8 cellular contexts compared by ENCODE assay signal in genomic region chr11:77820565-77821348, GRCh38. TPM values are rescaled to one million over a fixed set of nuclear protein-coding genes. Genes with fewer than 3 reads are reported as not detected.
A peak's percentile ranks its signal among the peaks of the same experiment; 100 is the strongest.
DNase-seq lines count a peak whose midpoint lies in the region; FAIRE-seq and TF ChIP-seq lines count a peak whose summit lies in the region.

Gene AAMDC (plus strand): TSS chr11:77821144. CDS start chr11:77842497, 21,353 bp downstream.
Gene RSF1 (minus strand): TSS chr11:77820722. CDS start chr11:77820714, 8 bp downstream.

- peak within 1 kb of the TSS; percentile 97 for H3K27ac ChIP-seq in H1 (ENCODE audit: low read depth, low read length)

- peaks cover 0 to 3% (median 2%) of the 10 kb centered on the region in 4 experiments; a peak in 5 of 7 replicates for H3K4me1 ChIP-seq in H1 (replicated peaks in 1 of 4; ENCODE audit: control insufficient read depth in 3 of 4, insufficient read depth in 4 of 4, low read length in 3 of 4)

- peak within 1 kb of the TSS; percentile 97 for H4K91ac ChIP-seq in H1 (replicated peaks; ENCODE audit: insufficient read length, low read length)

- peak within 1 kb of the TSS; percentile 65 for H2BK120ac ChIP-seq in H1 (replicated peaks; ENCODE audit: low read depth, low read length)

- H3K9me3 ChIP-seq in H1 (ENCODE audit: insufficient read depth in 2 of 2, low read depth in 1 of 2, low read length in 1 of 2) = no peaks in the 10 kb centered on the region

- peak; percentile 51 to 54 for TF ChIP-seq RAD21 in H1 (IDR thresholded peaks at IDR 0.05 in 1 of 2, conservative IDR thresholded peaks at IDR 0.05 in 1 of 2; ENCODE audit: low read depth in 2 of 2, low read length in 2 of 2)

- no peak within 1 kb of the TSS for H3K23ac ChIP-seq in H1 (ENCODE audit: insufficient read length)

- peak within 1 kb of the TSS; percentile 95 for H2BK5ac ChIP-seq in H1 (ENCODE audit: low read depth, low read length)

- peak; percentile 41 to 61; a peak in 2 of 3 replicates for TF ChIP-seq POLR2A in H1 (IDR thresholded peaks at IDR 0.05; ENCODE audit: control extremely low read depth in 1 of 2, low read depth in 2 of 2, low read length in 2 of 2)

- H3K23me2 ChIP-seq in H1 (ENCODE audit: low read depth, low read length) = peaks cover 5% of the 10 kb centered on the region

- H3K14ac ChIP-seq in H1 (ENCODE audit: insufficient read length) = no peak within 1 kb of the TSS

- H3K36me3 ChIP-seq in H1 (ENCODE audit: control insufficient read depth in 2 of 4, insufficient read depth in 4 of 4, low read length in 3 of 4) = no peaks in the 10 kb centered on the region

- H2BK15ac ChIP-seq in H1 (ENCODE audit: low read length) = peak within 1 kb of the TSS; percentile 74; the same call in 1 of the 2 replicates

- H2BK20ac ChIP-seq in H1 (ENCODE audit: low read length) = no peak within 1 kb of the TSS

- no peak for FAIRE-seq in H1 (lab: Jason Lieb, UNC)

- peak within 1 kb of the TSS; percentile 99 for H3K18ac ChIP-seq in H1 (ENCODE audit: extremely low read depth, low read length)

- H3K79me1 ChIP-seq in H1 (ENCODE audit: low read depth, low read length) = peaks cover 2% of the 10 kb centered on the region; the same call in 1 of the 2 replicates

- H2BK12ac ChIP-seq in H1 (ENCODE audit: low read depth, low read length) = no peak within 1 kb of the TSS; the same call in 1 of the 2 replicates

- H3K4me3 ChIP-seq in H1 (ENCODE audit: extremely low read depth in 1 of 4, insufficient read depth in 2 of 4, low read depth in 3 of 4, low read length in 4 of 4) = peak within 1 kb of the TSS; percentile 79 to 96 (median 84)

- no peaks in the 10 kb centered on the region for H3K27me3 ChIP-seq in H1 (replicated peaks in 1 of 4; ENCODE audit: control insufficient read depth in 3 of 4, extremely low read depth in 1 of 4, insufficient read depth in 3 of 4, low read length in 3 of 4)

- no peak within 1 kb of the TSS for H2AK5ac ChIP-seq in H1 (ENCODE audit: low read depth, low read length)

- TF ChIP-seq CTCF in GM20000 (IDR thresholded peaks at IDR 0.05; ENCODE audit: extremely low read depth, missing control alignments) (peak; percentile 52), H1 (IDR thresholded peaks at IDR 0.05; ENCODE audit: control extremely low read depth in 1 of 3, insufficient read depth in 1 of 3, low read depth in 1 of 3, low read length in 3 of 3) (peak; percentile 61 to 75 (median 73))

- peaks cover 4 to 5% of the 10 kb centered on the region in 2 experiments for H4K20me1 ChIP-seq in H1 (replicated peaks in 1 of 2; ENCODE audit: control insufficient read depth in 1 of 2, insufficient read depth in 2 of 2, low read length in 2 of 2)

- H3K4ac ChIP-seq in H1 (replicated peaks; ENCODE audit: insufficient read length, low read depth, low read length) = no peak within 1 kb of the TSS

- peak within 1 kb of the TSS; percentile 93 to 98 (median 96) for H3K9ac ChIP-seq in H1 (replicated peaks in 1 of 4; ENCODE audit: extremely low read depth in 1 of 4, low read depth in 3 of 4, low read length in 3 of 4)

- H4K8ac ChIP-seq in H1 (ENCODE audit: extremely low read depth, insufficient read depth, low read length) = peak within 1 kb of the TSS; percentile 99

- peak within 1 kb of the TSS; percentile 87 to 98 for H3K4me2 ChIP-seq in H1 (ENCODE audit: insufficient read depth in 1 of 2, low read depth in 2 of 2, low read length in 2 of 2)

- H2AFZ ChIP-seq in H1 (ENCODE audit: low read length) = peak within 1 kb of the TSS; percentile 95

- H3K79me2 ChIP-seq in H1 (ENCODE audit: control insufficient read depth in 1 of 2, insufficient read depth in 2 of 2, low read length in 2 of 2) = peaks cover 25 to 35% of the 10 kb centered on the region in 2 experiments

- POLR2A ChIA-PET in H1 (lab: Charles Lee; ENCODE audit: partially characterized antibody) = interaction anchor here (0.6 to 2.3 kb wide), 8 partner anchors 10 to 174 kb away, joined by 3 to 12 read pairs (median 4); partner anchors contain the start of gene INTS4

- CTCF ChIA-PET in H1 (lab: Charles Lee; ENCODE audit: partially characterized antibody) = interaction anchor here (0.8 to 4.0 kb wide), 3 partner anchors 32 to 262 kb away, joined by 3 to 11 read pairs (median 4); no protein-coding TSS in a partner anchor

- DNase-seq in COR-L47 (lab: John Stamatoyannopoulos, UW) (peak; percentile 97), GM20000 (ENCODE audit: low spot score) (peak; percentile 93), HT-29 (ENCODE audit: low spot score) (peak; percentile 99), H1 (ENCODE audit: low read depth in 1 of 2, low spot score in 2 of 2) (peak; percentile 93 to 98), mesenteric fat pad (ENCODE audit: low spot score) (peak; percentile 98)
- DNase-seq in NK-92 treated with Interleukin-12 subunit alpha and Interleukin-12 subunit beta, amount 100 ng/mL, for 24 hours (lab: John Stamatoyannopoulos, UW) = peak; percentile 96
- DNase-seq in activated CD8-positive, alpha-beta memory T cell treated with anti-CD3 and anti-CD28 coated beads for 48 hours (ENCODE audit: low read depth in 2 of 3, low spot score in 2 of 3) = peak; percentile 84 to 94 (median 85)
- peak; percentile 92 for DNase-seq in stimulated activated CD8-positive, alpha-beta memory T cell treated with anti-CD3 and anti-CD28 coated beads, Interleukin-15, amount 100 ng/mL, for 24 hours (ENCODE audit: low read depth)

- WGBS in H1 (ENCODE audit: extremely low coverage in 1 of 2, insufficient coverage in 1 of 2, insufficient read length in 1 of 2, insufficient replicate concordance in 2 of 2, low coverage in 1 of 2, low lambda C conversion rate in 2 of 2, missing lambda C conversion rate in 1 of 2), 2 experiments = 2% methylated on average over 37 of the region's 64 CpGs; no CpG with 5 or more reads in 1 of the 2 experiments

- peak within 1 kb of the TSS; percentile 97 for H3K56ac ChIP-seq in H1 (replicated peaks; ENCODE audit: insufficient read length, low read depth, low read length)

- H4K5ac ChIP-seq in H1 (ENCODE audit: insufficient read length, low read depth, low read length) = peak within 1 kb of the TSS; percentile 98

- peak in 1 of 2 experiments; percentile 63; a peak in 1 of 3 replicates for TF ChIP-seq EP300 in H1 (IDR thresholded peaks at IDR 0.05; ENCODE audit: borderline replicate concordance in 1 of 2, low read depth in 2 of 2, low read length in 2 of 2)

TF ChIP-seq in H1, 55 proteins besides CTCF, POLR2A, EP300 and RAD21 (continues in another document):
- no peak for TF ChIP-seq BRCA1 (IDR thresholded peaks at IDR 0.05; ENCODE audit: low read depth, low read length)
- TF ChIP-seq ATF3 (IDR thresholded peaks at IDR 0.05; ENCODE audit: insufficient read depth, low read depth, low read length) = no peak
- TF ChIP-seq CHD1 (IDR thresholded peaks at IDR 0.05; ENCODE audit: low read depth, low read length) = no peak
- TF ChIP-seq NRF1 (IDR thresholded peaks at IDR 0.05; ENCODE audit: low read depth, low read length) = no peak
- no peak for TF ChIP-seq SAP30 (IDR thresholded peaks at IDR 0.05; ENCODE audit: insufficient read depth, insufficient replicate concordance, low read length)
- TF ChIP-seq MAX (IDR thresholded peaks at IDR 0.05) = peak; percentile 87
- TF ChIP-seq SP1 (IDR thresholded peaks at IDR 0.05; ENCODE audit: low read depth, low read length) = peak; percentile 54; the same call in 1 of the 2 replicates
- no peak for TF ChIP-seq RXRA (IDR thresholded peaks at IDR 0.05; ENCODE audit: insufficient read depth, low read depth, low read length)
- peak; percentile 93 for TF ChIP-seq TAF7 (optimal IDR thresholded peaks at IDR 0.05; ENCODE audit: borderline replicate concordance, low read depth, low read length)
- 0 out of 4 replicates have a peak, but pooled peaks have one; percentile 26 to 46 for TF ChIP-seq HDAC2 (IDR thresholded peaks at IDR 0.05; ENCODE audit: borderline replicate concordance in 1 of 2, low read depth in 2 of 2, low read length in 2 of 2)
- peak; percentile 70 for TF ChIP-seq TBP (IDR thresholded peaks at IDR 0.05; ENCODE audit: low read depth, low read length)
- TF ChIP-seq ASH2L (IDR thresholded peaks at IDR 0.05; ENCODE audit: low read length) = no peak
- peak; percentile 45; the same call in 1 of the 2 replicates for TF ChIP-seq SP2 (IDR thresholded peaks at IDR 0.05; ENCODE audit: low read length)

RNA-seq across cellular contexts. Expression of gene AAMDC, which starts in this region (rescaled TPM):
- 18.7 and 24.7 TPM in 2 replicates for total RNA-seq in HT-29 (2014; rRNA removed; shearing (Covaris generic))
- total RNA-seq in H1 (2021; fragmentation: NEBNext Ultra II Directional; extraction: Animal tissue kit (Norgen Biotek cat#: 25700)) = 19.5 and 20.9 TPM in 2 replicates
- polyA plus RNA-seq in H1 (2011; rRNA removed) = 14.3 and 17.2 TPM in 2 replicates
- 33.0 TPM for polyA plus RNA-seq in H1 (2011; cell fraction: cytosol; rRNA removed)
- 5.2 TPM for polyA plus RNA-seq in H1 (2011; cell fraction: nucleus; rRNA removed)
- 51.3 to 68.4 TPM (median 60.2 TPM) in 4 replicates for polyA plus RNA-seq in H1 (2012, experiment 1 of 2)
- polyA plus RNA-seq in H1 (2012, experiment 2 of 2) = 30.8 TPM
- polyA plus RNA-seq in H1 (2013, experiment 1 of 2) = 29.7 TPM
- 31.4 TPM for polyA plus RNA-seq in H1 (2013, experiment 2 of 2)
- 3.9 and 4.5 TPM in 2 replicates for polyA minus RNA-seq in H1 (2011; rRNA and poly(A)+ RNA removed)
- 5.3 TPM for polyA minus RNA-seq in H1 (2011; cell fraction: cytosol; rRNA and poly(A)+ RNA removed)
- polyA minus RNA-seq in H1 (2011; cell fraction: nucleus; rRNA and poly(A)+ RNA removed) = not detected
- total RNA-seq in mesenteric fat pad = 49.1 TPM

RNA-seq across cellular contexts. Expression of gene RSF1, which starts in this region (rescaled TPM):
- total RNA-seq in HT-29 (2014; rRNA removed; shearing (Covaris generic)) = 17.0 and 37.0 TPM in 2 replicates
- total RNA-seq in H1 (2021; fragmentation: NEBNext Ultra II Directional; extraction: Animal tissue kit (Norgen Biotek cat#: 25700)) = 79.3 and 87.9 TPM in 2 replicates
- 16.7 and 17.8 TPM in 2 replicates for polyA plus RNA-seq in H1 (2011; rRNA removed)
- polyA plus RNA-seq in H1 (2011; cell fraction: cytosol; rRNA removed) = 34.3 TPM
- 15.5 TPM for polyA plus RNA-seq in H1 (2011; cell fraction: nucleus; rRNA removed)
- polyA plus RNA-seq in H1 (2012, experiment 1 of 2) = 55.5 to 73.7 TPM (median 55.6 TPM) in 4 replicates
- 2.3 TPM for polyA plus RNA-seq in H1 (2012, experiment 2 of 2)
- polyA plus RNA-seq in H1 (2013, experiment 1 of 2) = 90.3 TPM
- polyA plus RNA-seq in H1 (2013, experiment 2 of 2) = 87.7 TPM
- polyA minus RNA-seq in H1 (2011; rRNA and poly(A)+ RNA removed) = 36.1 and 44.6 TPM in 2 replicates
- 31.1 TPM for polyA minus RNA-seq in H1 (2011; cell fraction: cytosol; rRNA and poly(A)+ RNA removed)
- polyA minus RNA-seq in H1 (2011; cell fraction: nucleus; rRNA and poly(A)+ RNA removed) = 48.7 TPM
- 53.5 TPM for total RNA-seq in mesenteric fat pad

Comparison
In these comparisons a context has a peak if more than half of its experiments do, and no peak if none do; other contexts are left out.
1. Peak in every context shown above with its lines: DNase-seq, H3K4me3 ChIP-seq and H3K27ac ChIP-seq.